Comparison of ENCODE assay signal across 1 cellular context in genomic region chr2:61288070-61288841, GRCh38.
TF ChIP-seq lines count a peak whose summit lies in the region.

No MANE protein-coding gene starts in this region.

TF ChIP-seq in K562, 482 proteins besides CTCF, POLR2A, EP300 and RAD21 (continued from another document and continues in another):
- TF ChIP-seq ZNF318 (IDR thresholded peaks at IDR 0.05; ENCODE audit: borderline replicate concordance in 1 of 2, low read depth in 1 of 2) (peak; percentile 64 to 96), ZNF764 (CRISPR knock-in tag; IDR thresholded peaks at IDR 0.05; ENCODE audit: low read depth) (no peak), TBL1XR1 (IDR thresholded peaks at IDR 0.05; ENCODE audit: low read length in 2 of 2) (peak in 1 of 2 experiments; percentile 79; a peak in 2 of 4 replicates), BRF1 (IDR thresholded peaks at IDR 0.05; ENCODE audit: borderline replicate concordance, extremely low read depth, insufficient read length) (no peak), TAF1 (IDR thresholded peaks at IDR 0.05; ENCODE audit: control insufficient read depth, extremely low read depth, insufficient read depth, low read length, severe bottlenecking) (no peak), SMAD3 (CRISPR knock-in tag; conservative IDR thresholded peaks at IDR 0.05) (peak; percentile 58; the same call in 1 of the 2 replicates), TSHZ1 (CRISPR knock-in tag; IDR thresholded peaks at IDR 0.05) (no peak), PTTG1 (tag; IDR thresholded peaks at IDR 0.05; ENCODE audit: low read depth) (peak; percentile 41), ZNF766 (CRISPR knock-in tag; conservative IDR thresholded peaks at IDR 0.05) (peak; percentile 83; the same call in 1 of the 2 replicates), ZFX (CRISPR knock-in tag; IDR thresholded peaks at IDR 0.05) (peak; percentile 52; the same call in 1 of the 2 replicates), PKNOX1 (IDR thresholded peaks at IDR 0.05) (peak; percentile 81), HNRNPK (IDR thresholded peaks at IDR 0.05; ENCODE audit: low read depth, low read length, poor library complexity, severe bottlenecking) (no peak), MCM5 (IDR thresholded peaks at IDR 0.05; ENCODE audit: low read depth) (no peak), ZNF347 (CRISPR knock-in tag; IDR thresholded peaks at IDR 0.05; ENCODE audit: low read depth) (no peak), ZNF212 (CRISPR knock-in tag; IDR thresholded peaks at IDR 0.05) (no peak), HMBOX1 (IDR thresholded peaks at IDR 0.05) (peak; percentile 96), CCNT2 (IDR thresholded peaks at IDR 0.05; ENCODE audit: borderline replicate concordance, extremely low read depth, insufficient read length, low read depth, low read length) (peak; percentile 73), NCOA1 (IDR thresholded peaks at IDR 0.05; ENCODE audit: low read depth) (peak; percentile 86), CBX8 (IDR thresholded peaks at IDR 0.05; ENCODE audit: borderline replicate concordance, extremely low read depth, low read depth, low read length, poor library complexity, severe bottlenecking) (no peak), ATF7 (IDR thresholded peaks at IDR 0.05) (peak; percentile 95), CHAMP1 (IDR thresholded peaks at IDR 0.05) (peak; percentile 51; the same call in 1 of the 2 replicates), ELK1 (CRISPR knock-in tag; IDR thresholded peaks at IDR 0.05) (no peak), ZNF175 (CRISPR knock-in tag; IDR thresholded peaks at IDR 0.05; ENCODE audit: low read depth) (peak; percentile 94), KHSRP (IDR thresholded peaks at IDR 0.05) (peak; percentile 20; the same call in 1 of the 2 replicates), PCBP1 (IDR thresholded peaks at IDR 0.05; ENCODE audit: low read depth, low read length, poor library complexity, severe bottlenecking) (no peak), ZNF165 (CRISPR knock-in tag; IDR thresholded peaks at IDR 0.05; ENCODE audit: borderline replicate concordance) (no peak), ZFPM2 (CRISPR knock-in tag; IDR thresholded peaks at IDR 0.05) (peak; percentile 85; the same call in 1 of the 2 replicates), ZNF3 (CRISPR knock-in tag; IDR thresholded peaks at IDR 0.05) (no peak), CREB3L1 (IDR thresholded peaks at IDR 0.05; ENCODE audit: borderline replicate concordance, low read depth) (peak; percentile 63; the same call in 1 of the 2 replicates), ASH1L (IDR thresholded peaks at IDR 0.05; ENCODE audit: borderline replicate concordance, low read depth, partially characterized antibody) (no peak), ETV6 (IDR thresholded peaks at IDR 0.05; ENCODE audit: borderline replicate concordance in 1 of 2, low read depth in 2 of 2, low read length in 1 of 2) (peak in 1 of 2 experiments; percentile 60; a peak in 1 of 4 replicates), ETV6 (CRISPR knock-in tag; IDR thresholded peaks at IDR 0.05; ENCODE audit: borderline replicate concordance) (no peak), KDM1A (IDR thresholded peaks at IDR 0.05) (peak; percentile 63 to 76), POLR2H (tag; IDR thresholded peaks at IDR 0.05; ENCODE audit: low read depth) (peak; percentile 80; the same call in 1 of the 2 replicates), NCOA2 (IDR thresholded peaks at IDR 0.05; ENCODE audit: partially characterized antibody in 2 of 2) (peak in 1 of 2 experiments; percentile 62), ZNF24 (IDR thresholded peaks at IDR 0.05) (peak; percentile 32; the same call in 1 of the 2 replicates), FOXM1 (IDR thresholded peaks at IDR 0.05; ENCODE audit: low read depth) (peak; percentile 88), FOXM1 (CRISPR knock-in tag; IDR thresholded peaks at IDR 0.05; ENCODE audit: low read depth) (no peak), SPI1 (IDR thresholded peaks at IDR 0.05; ENCODE audit: borderline replicate concordance, low read depth, low read length) (peak; percentile 98), MNT (conservative IDR thresholded peaks at IDR 0.05) (peak in 1 of 2 experiments; percentile 32; a peak in 1 of 4 replicates)
